In genomic region chr3:131731709-131732108, GRCh38 we compare ENCODE assay signal across 1 cellular context.
TF ChIP-seq lines count a peak whose summit lies in the region.

No MANE protein-coding gene starts in this region.

TF ChIP-seq in GM23338, 12 proteins besides CTCF, POLR2A, EP300 and RAD21 (continued from another document):
- TF ChIP-seq REST (IDR thresholded peaks at IDR 0.05; ENCODE audit: unreplicated experiment): no peak
